ENCODE assay signal across 19 cellular contexts in genomic region chr3:133747907-133748639, GRCh38. TPM values are rescaled to one million over a fixed set of nuclear protein-coding genes. Genes with fewer than 3 reads are reported as not detected.
DNase-seq lines count a peak whose midpoint lies in the region; ATAC-seq, FAIRE-seq and TF ChIP-seq lines count a peak whose summit lies in the region.
"Had no signal": no experiment of that assay in that cellular context is flagged by ENCODE, and none has a peak within 500 bp of the region (broad histone marks: within the 10 kb centered on the region; RNA-seq: fewer than 3 reads in every experiment).

No MANE protein-coding gene starts in this region.

- peaks cover 2% of the 10 kb centered on the region for H3K4me1 Mint-ChIP-seq in activated naive CD8-positive, alpha-beta T cell treated with anti-CD3 and anti-CD28 coated beads, Interleukin-2, amount 50 U/mL, for 24 hours

- FAIRE-seq in urothelium cell line (lab: Jason Lieb, UNC): no peak
- FAIRE-seq: A204.1 had no signal

- H3K4me1 ChIP-seq in subcutaneous abdominal adipose tissue (ENCODE audit: control insufficient read depth in 5 of 5, insufficient read depth in 5 of 5, low read length in 5 of 5): peaks cover 6 to 39% (median 31%) of the 10 kb centered on the region in 5 donors
- H3K4me1 ChIP-seq: BLaER1 had no signal

- no peaks in the 10 kb centered on the region for H3K36me3 ChIP-seq in subcutaneous abdominal adipose tissue (ENCODE audit: control insufficient read depth in 5 of 5, insufficient read depth in 5 of 5, low read length in 5 of 5)
- H3K36me3 ChIP-seq: BLaER1 had no signal

- in situ Hi-C loops in G401 (cut with HindIII; ENCODE audit: low sequenced_read_pairs): no loop called here

- no peaks in the 10 kb centered on the region for H3K36me3 Mint-ChIP-seq in activated naive CD8-positive, alpha-beta T cell treated with anti-CD3 and anti-CD28 coated beads, Interleukin-2, amount 50 U/mL, for 24 hours (ENCODE audit: low read depth)
- H3K36me3 Mint-ChIP-seq: CD4-positive, alpha-beta memory T cell had no signal

- WGBS in lower leg skin, 2 donors: 91 to 94% methylated on average over 12 of the region's 12 CpGs

- H3K9me3 Mint-ChIP-seq in activated naive CD8-positive, alpha-beta T cell treated with anti-CD3 and anti-CD28 coated beads, Interleukin-2, amount 50 U/mL, for 24 hours: no peaks in the 10 kb centered on the region
- H3K9me3 Mint-ChIP-seq: CD4-positive, alpha-beta memory T cell had no signal

- TF ChIP-seq POLR2A in lower leg skin (IDR thresholded peaks at IDR 0.05): no peak

- peaks cover 37% of the 10 kb centered on the region for H3K27me3 Mint-ChIP-seq in activated naive CD8-positive, alpha-beta T cell treated with anti-CD3 and anti-CD28 coated beads, Interleukin-2, amount 50 U/mL, for 24 hours

- H3K27ac ChIP-seq in angular gyrus (ENCODE audit: low read depth, low read length) (peak overlapping the region; percentile 99), subcutaneous abdominal adipose tissue (ENCODE audit: low read depth, low read length) (peak overlapping the region; percentile 52)
- H3K27ac ChIP-seq: BLaER1 had no signal

- H3K4me3 ChIP-seq in subcutaneous abdominal adipose tissue (ENCODE audit: low read depth in 1 of 5, low read length in 5 of 5) (no peak overlapping the region), lower leg skin (ENCODE audit: low read depth, poor library complexity, severe bottlenecking) (no peak overlapping the region)
- H3K4me3 ChIP-seq: BLaER1 had no signal

- intact Hi-C loops in head of caudate nucleus (cut with DNase I): no loop called here
- intact Hi-C loops in lower leg skin (cut with DNase I; ENCODE audit: low total_unique reads): no loop called here

- ATAC-seq in activated naive CD8-positive, alpha-beta T cell treated with anti-CD3 and anti-CD28 coated beads, Interleukin-2, amount 50 U/mL, for 24 hours: no peak

- H3K4me3 Mint-ChIP-seq in activated naive CD8-positive, alpha-beta T cell treated with anti-CD3 and anti-CD28 coated beads, Interleukin-2, amount 50 U/mL, for 24 hours: no peak overlapping the region
- H3K4me3 Mint-ChIP-seq: CD4-positive, alpha-beta memory T cell had no signal

- TF ChIP-seq CTCF in lower leg skin (IDR thresholded peaks at IDR 0.05): no peak

- H3K9me3 ChIP-seq in subcutaneous abdominal adipose tissue (ENCODE audit: control insufficient read depth in 5 of 5, low read length in 5 of 5): no peaks in the 10 kb centered on the region
- H3K9me3 ChIP-seq: BLaER1 had no signal

- no peak overlapping the region for H3K27ac Mint-ChIP-seq in activated naive CD8-positive, alpha-beta T cell treated with anti-CD3 and anti-CD28 coated beads, Interleukin-2, amount 50 U/mL, for 24 hours

- peak; percentile 39 for DNase-seq in OCI-M1 (lab: John Stamatoyannopoulos, UW)
- DNase-seq in head of caudate nucleus: peak in 25 of 42 donors; percentile 21 to 77 (median 44)
- DNase-seq in G401 (ENCODE audit: low spot score): no peak
- DNase-seq in urothelium cell line (ENCODE audit: low spot score): no peak
- no peak for DNase-seq in lower leg skin (ENCODE audit: low spot score in 2 of 2)
- no peak for DNase-seq in activated naive CD8-positive, alpha-beta T cell treated with anti-CD3 and anti-CD28 coated beads, Interleukin-2, amount 50 U/mL, for 24 hours
- DNase-seq: CD4-positive, alpha-beta memory T cell; DMS153; GF-D8; H7; NCI-H1048; NCI-H1436; NCI-H1930; NCI-H526 had no signal

- H3K27me3 ChIP-seq in subcutaneous abdominal adipose tissue (ENCODE audit: control insufficient read depth in 5 of 5, insufficient read depth in 4 of 5, low read length in 5 of 5): peaks cover 0 to 23% (median 0%) of the 10 kb centered on the region in 5 donors
- H3K27me3 ChIP-seq: BLaER1 had no signal

- H3K9ac ChIP-seq in subcutaneous abdominal adipose tissue (ENCODE audit: low read length in 5 of 5): no peak overlapping the region
- H3K9ac ChIP-seq: BLaER1 had no signal

RNA-seq across cellular contexts. Expression of gene TF, which starts 1.9 kb away (rescaled TPM):
- total RNA-seq in G401 (2014; rRNA removed; shearing (Covaris generic)): not detected in 2 replicates
- 1 to 10 TPM; 1.9 to 8.8 (median 3.9) TPM for total RNA-seq in lower leg skin
- total RNA-seq: Daoy, H7 had no signal

RNA-seq across cellular contexts. Expression of gene SRPRB, which starts 57.5 kb away (rescaled TPM):
- total RNA-seq in G401 (2014; rRNA removed; shearing (Covaris generic)): 68.1 and 75.9 TPM in 2 replicates
- 10 to 100 TPM; 20.0 to 25.6 (median 20.7) TPM for total RNA-seq in lower leg skin

Comparison
In these comparisons a context has a peak if more than half of its experiments do, and no peak if none do; other contexts are left out.
1. DNase-seq: peak in OCI-M1 (single experiment) and head of caudate nucleus (25 of 42); none in G401 (single experiment), urothelium cell line (single experiment), lower leg skin (0 of 2) and activated naive CD8-positive, alpha-beta T cell treated with anti-CD3 and anti-CD28 coated beads, Interleukin-2, amount 50 U/mL, for 24 hours (single experiment).